Comparison of ENCODE assay signal across 1 cellular context in the genomic region with DNA sequence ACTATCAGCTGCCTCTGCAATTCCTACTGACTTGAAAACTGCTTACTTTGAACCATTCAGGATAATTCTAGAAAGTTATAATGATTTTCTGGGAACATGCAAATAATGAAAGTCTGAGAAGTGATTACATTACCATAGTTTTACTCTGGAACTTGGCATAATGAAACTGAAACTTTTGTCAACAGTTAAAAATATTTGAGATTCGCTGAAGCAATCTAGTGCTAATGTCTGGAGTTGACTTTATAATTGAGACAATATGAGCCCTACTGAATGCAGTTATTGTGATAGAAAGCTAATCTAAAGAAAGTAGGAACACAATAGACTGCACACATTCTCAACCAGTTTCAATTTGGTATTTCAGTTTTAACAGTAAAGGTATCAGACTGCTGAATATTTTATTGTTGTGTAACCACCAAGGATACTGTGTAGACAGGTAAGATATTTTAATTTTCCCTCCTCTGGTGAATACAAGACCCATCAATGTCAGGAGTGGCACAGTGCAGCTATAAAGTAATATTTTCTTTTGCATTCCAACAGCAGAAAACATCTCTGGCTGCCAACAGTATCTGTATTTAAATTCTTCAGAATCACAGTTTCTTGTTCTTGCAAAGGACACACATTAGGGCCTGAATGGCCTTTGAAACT.
TF ChIP-seq lines count a peak whose summit lies in the region.

No MANE protein-coding gene starts in this region.

TF ChIP-seq in HepG2, 621 proteins besides CTCF, POLR2A, EP300 and RAD21 (continued from another document):
- TF ChIP-seq, protein P1, sequence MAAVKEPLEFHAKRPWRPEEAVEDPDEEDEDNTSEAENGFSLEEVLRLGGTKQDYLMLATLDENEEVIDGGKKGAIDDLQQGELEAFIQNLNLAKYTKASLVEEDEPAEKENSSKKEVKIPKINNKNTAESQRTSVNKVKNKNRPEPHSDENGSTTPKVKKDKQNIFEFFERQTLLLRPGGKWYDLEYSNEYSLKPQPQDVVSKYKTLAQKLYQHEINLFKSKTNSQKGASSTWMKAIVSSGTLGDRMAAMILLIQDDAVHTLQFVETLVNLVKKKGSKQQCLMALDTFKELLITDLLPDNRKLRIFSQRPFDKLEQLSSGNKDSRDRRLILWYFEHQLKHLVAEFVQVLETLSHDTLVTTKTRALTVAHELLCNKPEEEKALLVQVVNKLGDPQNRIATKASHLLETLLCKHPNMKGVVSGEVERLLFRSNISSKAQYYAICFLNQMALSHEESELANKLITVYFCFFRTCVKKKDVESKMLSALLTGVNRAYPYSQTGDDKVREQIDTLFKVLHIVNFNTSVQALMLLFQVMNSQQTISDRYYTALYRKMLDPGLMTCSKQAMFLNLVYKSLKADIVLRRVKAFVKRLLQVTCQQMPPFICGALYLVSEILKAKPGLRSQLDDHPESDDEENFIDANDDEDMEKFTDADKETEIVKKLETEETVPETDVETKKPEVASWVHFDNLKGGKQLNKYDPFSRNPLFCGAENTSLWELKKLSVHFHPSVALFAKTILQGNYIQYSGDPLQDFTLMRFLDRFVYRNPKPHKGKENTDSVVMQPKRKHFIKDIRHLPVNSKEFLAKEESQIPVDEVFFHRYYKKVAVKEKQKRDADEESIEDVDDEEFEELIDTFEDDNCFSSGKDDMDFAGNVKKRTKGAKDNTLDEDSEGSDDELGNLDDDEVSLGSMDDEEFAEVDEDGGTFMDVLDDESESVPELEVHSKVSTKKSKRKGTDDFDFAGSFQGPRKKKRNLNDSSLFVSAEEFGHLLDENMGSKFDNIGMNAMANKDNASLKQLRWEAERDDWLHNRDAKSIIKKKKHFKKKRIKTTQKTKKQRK (IDR thresholded peaks at IDR 0.05; ENCODE audit: low read length) = no peak
- no peak for TF ChIP-seq TBL1XR1 (IDR thresholded peaks at IDR 0.05; ENCODE audit: borderline replicate concordance, low read length, partially characterized antibody)
- no peak for TF ChIP-seq TARDBP (CRISPR knock-in tag; IDR thresholded peaks at IDR 0.05)
- TF ChIP-seq, protein P2, sequence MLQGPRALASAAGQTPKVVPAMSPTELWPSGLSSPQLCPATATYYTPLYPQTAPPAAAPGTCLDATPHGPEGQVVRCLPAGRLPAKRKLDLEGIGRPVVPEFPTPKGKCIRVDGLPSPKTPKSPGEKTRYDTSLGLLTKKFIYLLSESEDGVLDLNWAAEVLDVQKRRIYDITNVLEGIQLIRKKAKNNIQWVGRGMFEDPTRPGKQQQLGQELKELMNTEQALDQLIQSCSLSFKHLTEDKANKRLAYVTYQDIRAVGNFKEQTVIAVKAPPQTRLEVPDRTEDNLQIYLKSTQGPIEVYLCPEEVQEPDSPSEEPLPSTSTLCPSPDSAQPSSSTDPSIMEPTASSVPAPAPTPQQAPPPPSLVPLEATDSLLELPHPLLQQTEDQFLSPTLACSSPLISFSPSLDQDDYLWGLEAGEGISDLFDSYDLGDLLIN (CRISPR knock-in tag; IDR thresholded peaks at IDR 0.05; ENCODE audit: borderline replicate concordance) = no peak
- TF ChIP-seq, protein P3, sequence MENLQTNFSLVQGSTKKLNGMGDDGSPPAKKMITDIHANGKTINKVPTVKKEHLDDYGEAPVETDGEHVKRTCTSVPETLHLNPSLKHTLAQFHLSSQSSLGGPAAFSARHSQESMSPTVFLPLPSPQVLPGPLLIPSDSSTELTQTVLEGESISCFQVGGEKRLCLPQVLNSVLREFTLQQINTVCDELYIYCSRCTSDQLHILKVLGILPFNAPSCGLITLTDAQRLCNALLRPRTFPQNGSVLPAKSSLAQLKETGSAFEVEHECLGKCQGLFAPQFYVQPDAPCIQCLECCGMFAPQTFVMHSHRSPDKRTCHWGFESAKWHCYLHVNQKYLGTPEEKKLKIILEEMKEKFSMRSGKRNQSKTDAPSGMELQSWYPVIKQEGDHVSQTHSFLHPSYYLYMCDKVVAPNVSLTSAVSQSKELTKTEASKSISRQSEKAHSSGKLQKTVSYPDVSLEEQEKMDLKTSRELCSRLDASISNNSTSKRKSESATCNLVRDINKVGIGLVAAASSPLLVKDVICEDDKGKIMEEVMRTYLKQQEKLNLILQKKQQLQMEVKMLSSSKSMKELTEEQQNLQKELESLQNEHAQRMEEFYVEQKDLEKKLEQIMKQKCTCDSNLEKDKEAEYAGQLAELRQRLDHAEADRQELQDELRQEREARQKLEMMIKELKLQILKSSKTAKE (CRISPR knock-in tag; IDR thresholded peaks at IDR 0.05; ENCODE audit: borderline replicate concordance) = no peak
- no peak for TF ChIP-seq ZNF660 (CRISPR knock-in tag; IDR thresholded peaks at IDR 0.05; ENCODE audit: borderline replicate concordance, low read depth)
- no peak for TF ChIP-seq RARG (CRISPR knock-in tag; IDR thresholded peaks at IDR 0.05; ENCODE audit: low read depth)
- TF ChIP-seq CCAR2 (optimal IDR thresholded peaks at IDR 0.05; ENCODE audit: low read depth, low read length) = no peak
